In the genomic region with DNA sequence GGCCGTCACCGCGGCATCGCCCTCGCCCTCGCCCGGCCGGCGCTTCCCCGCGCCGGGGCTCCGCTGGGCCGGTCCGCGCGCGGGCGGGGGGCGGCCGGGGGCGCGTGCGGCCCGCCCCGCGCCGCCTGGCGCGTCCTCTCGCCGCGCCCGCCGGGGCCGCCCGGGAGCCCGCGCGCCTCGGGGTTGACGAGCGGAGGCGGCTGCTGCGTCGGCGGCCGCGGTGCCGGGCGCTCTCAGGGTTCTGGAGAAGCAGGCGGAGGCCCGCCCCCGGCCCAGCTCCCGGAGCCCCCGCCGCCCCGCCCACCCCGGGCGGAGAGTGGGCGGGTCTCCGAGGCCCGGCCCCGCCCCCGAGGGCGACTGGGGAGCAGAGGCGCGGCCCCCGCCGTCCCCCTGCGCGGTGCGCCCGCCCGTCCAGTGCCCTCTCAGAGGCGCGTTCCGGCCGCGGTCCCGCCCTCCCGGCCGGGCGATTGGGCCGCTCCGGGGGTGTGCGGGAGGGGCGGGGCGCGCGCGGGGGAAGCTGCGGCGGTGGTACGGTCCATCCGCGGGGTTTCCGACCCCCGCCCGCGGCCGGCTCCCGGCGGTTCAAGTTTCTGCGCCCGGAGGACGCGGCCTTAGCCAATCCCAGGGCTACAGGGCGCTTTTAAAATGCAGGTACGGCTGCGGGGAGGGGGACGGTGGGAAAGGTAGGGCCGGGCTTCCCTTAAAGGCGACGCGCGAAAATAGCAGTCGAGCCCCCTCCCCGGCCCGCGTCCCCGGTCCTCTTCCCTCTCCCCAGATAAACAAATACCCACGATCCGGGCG, we compare ENCODE assay signal across 8 cellular contexts. TPM values are rescaled to one million over a fixed set of nuclear protein-coding genes. Genes with fewer than 3 reads are reported as not detected.
DNase-seq lines count a peak whose midpoint lies in the region; FAIRE-seq and TF ChIP-seq lines count a peak whose summit lies in the region.

Gene CCDC85C, minus strand, starts transcription at position 243 of the 801 bp plus-strand sequence. CDS start 248 bp downstream, outside the sequence.

- peak within 1 kb of the TSS; percentile 76 for H3K27ac Mint-ChIP-seq in activated naive CD8-positive, alpha-beta T cell

- TF ChIP-seq POLR2A in NB4 (IDR thresholded peaks at IDR 0.05; ENCODE audit: extremely low read depth, insufficient read length), result peak; percentile 21

- peak; percentile 68 for FAIRE-seq in G401.6 (lab: Jason Lieb, UNC)

- H3K4me1 Mint-ChIP-seq in activated naive CD8-positive, alpha-beta T cell (ENCODE audit: low read depth), result peaks cover 28% of the 10 kb centered on the region

- DNase-seq in HFF-Myc (ENCODE audit: extremely low read depth, low read depth), result peak; percentile 55
- peak; percentile 94 for DNase-seq in NB4 (ENCODE audit: low read depth)
- DNase-seq in SKM-1 (lab: John Stamatoyannopoulos, UW; ENCODE audit: unreplicated experiment), result peak; percentile 28
- peak; percentile 98 for DNase-seq in glomerular visceral epithelial cell (ENCODE audit: extremely low spot score)
- peak; percentile 88 for DNase-seq in occipital lobe (lab: John Stamatoyannopoulos, UW)
- DNase-seq in superior temporal gyrus (ENCODE audit: extremely low spot score), result peak; percentile 87

- no peak for TF ChIP-seq CTCF in HFF-Myc (IDR thresholded peaks at IDR 0.05; ENCODE audit: low read depth, low read length, missing control alignments)
- no peak for TF ChIP-seq CTCF in NB4 (IDR thresholded peaks at IDR 0.05; ENCODE audit: low read depth, low read length)

- no peaks in the 10 kb centered on the region for H3K9me3 Mint-ChIP-seq in activated naive CD8-positive, alpha-beta T cell (ENCODE audit: low read depth)

- H3K36me3 Mint-ChIP-seq in activated naive CD8-positive, alpha-beta T cell, result no peaks in the 10 kb centered on the region

- H3K4me3 ChIP-seq in HFF-Myc (replicated peaks; ENCODE audit: low read depth, low read length) (peak within 1 kb of the TSS; percentile 70), NB4 (ENCODE audit: low read depth, low read length) (peak within 1 kb of the TSS; percentile 66)

- H3K4me3 Mint-ChIP-seq in activated naive CD8-positive, alpha-beta T cell, result peak within 1 kb of the TSS; percentile 91

- H3K27me3 Mint-ChIP-seq in activated naive CD8-positive, alpha-beta T cell, result no peaks in the 10 kb centered on the region

RNA-seq across cellular contexts. Expression of gene CCDC85C, which starts in this region (rescaled TPM):
- total RNA-seq in occipital lobe, result 9.7 TPM

Comparison
In these comparisons a context has a peak if more than half of its experiments do, and no peak if none do; other contexts are left out.
1. Peak in every context shown above with its lines: DNase-seq and H3K4me3 ChIP-seq.
2. DNase-seq: peak in every context shown above with its lines; median percentile 98 in glomerular visceral epithelial cell; 94 in NB4; 88 in occipital lobe; 87 in superior temporal gyrus; 55 in HFF-Myc; 28 in SKM-1.